8 cellular contexts compared by ENCODE assay signal in the genomic region with DNA sequence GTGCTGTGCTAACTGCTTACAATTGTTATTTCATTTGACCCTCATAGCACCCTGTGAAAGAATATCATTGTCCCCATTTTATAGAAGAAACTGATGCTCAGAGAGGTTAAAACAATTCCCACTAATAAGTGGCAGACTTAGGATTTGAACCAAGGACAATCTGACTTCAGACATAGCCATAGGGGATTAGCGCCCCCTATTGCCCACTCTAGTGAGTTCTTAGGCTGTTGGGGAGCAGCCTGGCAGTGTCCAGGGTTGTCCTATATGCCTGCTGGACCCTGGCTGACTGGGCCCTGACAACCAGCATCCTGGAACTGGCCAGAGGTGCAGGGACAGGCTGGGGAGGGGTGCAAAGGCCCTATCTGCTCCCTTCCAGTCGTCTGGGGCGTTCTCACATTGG. TPM values are rescaled to one million over a fixed set of nuclear protein-coding genes. Genes with fewer than 3 reads are reported as not detected.
A peak's percentile ranks its signal among the peaks of the same experiment; 100 is the strongest.
DNase-seq lines count a peak whose midpoint lies in the region; ATAC-seq, FAIRE-seq and TF ChIP-seq lines count a peak whose summit lies in the region.

No MANE protein-coding gene starts in this region.

- FAIRE-seq in D721Med (lab: Jason Lieb, UNC): no peak
- FAIRE-seq in keratinocyte (lab: Jason Lieb, UNC): no peak

- CTCF ChIA-PET in HEK293 (lab: Yijun Ruan, JAX): interaction anchor here (1.0 to 1.7 kb wide), 4 partner anchors 10 to 436 kb away, joined by 3 to 8 read pairs (median 4); no protein-coding TSS in a partner anchor

- no peak overlapping the region for H3K4me3 Mint-ChIP-seq in naive thymus-derived CD8-positive, alpha-beta T cell

- dilution Hi-C loops in keratinocyte (cut with MboI; ENCODE audit: extremely low pct_ligation_motif_present, low sequenced_read_pairs): no loop called here

- H3K36me3 ChIP-seq in HEK293 (ENCODE audit: control insufficient read depth in 2 of 2, insufficient read depth in 1 of 2, low read length in 2 of 2) (no peaks in the 10 kb centered on the region), keratinocyte (ENCODE audit: control insufficient read depth in 2 of 2, extremely low read depth in 1 of 2, insufficient read depth in 2 of 2, low read length in 2 of 2) (no peaks in the 10 kb centered on the region)

- H3K27me3 ChIP-seq in keratinocyte (ENCODE audit: control insufficient read depth, extremely low read depth, insufficient read depth, low read length): no peaks in the 10 kb centered on the region

- ATAC-seq in naive thymus-derived CD8-positive, alpha-beta T cell: no peak
- ATAC-seq in HG03565 (IDR thresholded peaks at IDR 0.05; ENCODE audit: unreplicated experiment): no peak

- no peak overlapping the region for H3K27ac ChIP-seq in HEK293 (ENCODE audit: extremely low read depth, low read depth, low read length)
- no peak overlapping the region for H3K27ac ChIP-seq in keratinocyte (ENCODE audit: control insufficient read depth, insufficient read depth, low read length)

- no peaks in the 10 kb centered on the region for H3K36me3 Mint-ChIP-seq in naive thymus-derived CD8-positive, alpha-beta T cell

- TF ChIP-seq CTCF in D721Med (IDR thresholded peaks at IDR 0.05; ENCODE audit: insufficient read depth, missing control alignments) (peak; percentile 49), HEK293 (tag by site-specific recombination; IDR thresholded peaks at IDR 0.05) (0 out of 2 replicates have a peak, but pooled peaks have one; percentile 9), keratinocyte (optimal IDR thresholded peaks at IDR 0.05 in 1 of 3, IDR thresholded peaks at IDR 0.05 in 1 of 3, conservative IDR thresholded peaks at IDR 0.05 in 1 of 3; ENCODE audit: extremely low read depth in 1 of 3, insufficient read depth in 2 of 3, low read length in 3 of 3) (peak; percentile 45 to 60 (median 48))

- no peaks in the 10 kb centered on the region for H3K9me3 Mint-ChIP-seq in naive thymus-derived CD8-positive, alpha-beta T cell

- H2AFZ ChIP-seq in keratinocyte (ENCODE audit: control insufficient read depth, low read length): no peak overlapping the region

- H4K20me1 ChIP-seq in keratinocyte (ENCODE audit: control insufficient read depth, extremely low read depth, insufficient read depth, low read length): no peaks in the 10 kb centered on the region

- H3K9me3 ChIP-seq in HEK293 (ENCODE audit: control insufficient read depth, insufficient read depth, low read depth, low read length): no peaks in the 10 kb centered on the region
- H3K9me3 ChIP-seq in keratinocyte (ENCODE audit: control insufficient read depth, low read depth, low read length): no peaks in the 10 kb centered on the region

- POLR2A ChIA-PET in HEK293 (lab: Yijun Ruan, JAX): no interaction called here
- POLR2A ChIA-PET in naive thymus-derived CD8-positive, alpha-beta T cell (lab: Charles Lee): no interaction called here

- DNase-seq in D721Med (ENCODE audit: insufficient read length, low spot score) (no peak), UCSD-AML1 (lab: John Stamatoyannopoulos, UW; ENCODE audit: unreplicated experiment) (peak; percentile 20), keratinocyte (ENCODE audit: low read depth, low spot score) (no peak), mesenteric fat pad (ENCODE audit: low spot score) (no peak), NCI-H146 treated with DMSO at 0.1 percent for 48 hours (lab: John Stamatoyannopoulos, UW; ENCODE audit: unreplicated experiment) (no peak)
- no peak for DNase-seq in naive thymus-derived CD8-positive, alpha-beta T cell

- H3K27ac Mint-ChIP-seq in naive thymus-derived CD8-positive, alpha-beta T cell: no peak overlapping the region

- H3K9me1 ChIP-seq in keratinocyte (ENCODE audit: control insufficient read depth, extremely low read depth, insufficient read depth, low read length): no peaks in the 10 kb centered on the region

- peaks cover 0 to 3% (median 0%) of the 10 kb centered on the region in 5 donors for H3K27me3 Mint-ChIP-seq in naive thymus-derived CD8-positive, alpha-beta T cell

- H3K4me3 ChIP-seq in HEK293 (ENCODE audit: low read depth, low read length): no peak overlapping the region
- H3K4me3 ChIP-seq in keratinocyte (ENCODE audit: control insufficient read depth in 2 of 3, extremely low read depth in 1 of 3, insufficient read depth in 2 of 3, low read depth in 1 of 3, low read length in 3 of 3): no peak overlapping the region

- no peak overlapping the region for H3K9ac ChIP-seq in keratinocyte (ENCODE audit: control insufficient read depth, extremely low read depth, insufficient read depth, low read length)

- no peak overlapping the region for H3K4me2 ChIP-seq in keratinocyte (ENCODE audit: control insufficient read depth, extremely low read depth, insufficient read depth, low read depth, low read length)

- H3K4me1 ChIP-seq in HEK293 (ENCODE audit: control insufficient read depth, insufficient read depth, low read length): no peaks in the 10 kb centered on the region
- H3K4me1 ChIP-seq in keratinocyte (ENCODE audit: control insufficient read depth, extremely low read depth, insufficient read depth, low read length): no peaks in the 10 kb centered on the region

- no peaks in the 10 kb centered on the region for H3K79me2 ChIP-seq in keratinocyte (ENCODE audit: control insufficient read depth, insufficient read depth, low read length)

- H3K4me1 Mint-ChIP-seq in naive thymus-derived CD8-positive, alpha-beta T cell: peaks cover 2 to 16% (median 9%) of the 10 kb centered on the region in 4 donors

TF ChIP-seq in HEK293, 187 proteins besides CTCF, POLR2A, EP300 and RAD21:
- TF ChIP-seq ZNF510 (tag by site-specific recombination; IDR thresholded peaks at IDR 0.05; ENCODE audit: insufficient replicate concordance) (no peak), ZNF362 (tag by site-specific recombination; IDR thresholded peaks at IDR 0.05) (no peak), ZNF654 (tag by site-specific recombination; IDR thresholded peaks at IDR 0.05; ENCODE audit: low read depth) (peak; percentile 50), ZNF792 (tag by site-specific recombination; IDR thresholded peaks at IDR 0.05) (no peak)

RNA-seq across cellular contexts. Expression of gene DPH3, which starts 15.4 kb away (rescaled TPM):
- 17.4 to 36.7 TPM (median 23.4 TPM) in 3 replicates for polyA plus RNA-seq in keratinocyte
- polyA plus RNA-seq in keratinocyte (2011; ENCODE audit: low read depth): 11.6 TPM
- 17.2 and 38.1 TPM in 2 replicates for polyA plus RNA-seq in keratinocyte (2011; cell fraction: cytosol; rRNA removed)
- polyA plus RNA-seq in keratinocyte (2011; cell fraction: nucleus; rRNA removed): 5.2 and 7.8 TPM in 2 replicates
- 26.0 and 33.8 TPM in 2 replicates for polyA plus RNA-seq in keratinocyte (2012; ENCODE audit: low replicate concordance)
- 6.3 to 13.6 TPM (median 12.1 TPM) in 3 replicates for polyA minus RNA-seq in keratinocyte
- 21.5 TPM for polyA minus RNA-seq in keratinocyte (2011; cell fraction: cytosol; rRNA and poly(A)+ RNA removed)
- polyA minus RNA-seq in keratinocyte (2011; cell fraction: nucleus; rRNA and poly(A)+ RNA removed): 2.8 and 4.3 TPM in 2 replicates
- 10 to 100 TPM; 16.6 to 17.2 TPM for total RNA-seq in naive thymus-derived CD8-positive, alpha-beta T cell
- polyA plus RNA-seq in naive thymus-derived CD8-positive, alpha-beta T cell: 10 to 100 TPM; 16.7 to 20.9 (median 18.6) TPM
- total RNA-seq in mesenteric fat pad: 40.3 TPM

RNA-seq across cellular contexts. Expression of gene OXNAD1, which starts 15.7 kb away (rescaled TPM):
- polyA plus RNA-seq in keratinocyte: 11.8 to 15.2 TPM (median 13.0 TPM) in 3 replicates
- 5.4 TPM for polyA plus RNA-seq in keratinocyte (2011; ENCODE audit: low read depth)
- 10.8 and 12.8 TPM in 2 replicates for polyA plus RNA-seq in keratinocyte (2011; cell fraction: cytosol; rRNA removed)
- 10.4 and 13.0 TPM in 2 replicates for polyA plus RNA-seq in keratinocyte (2011; cell fraction: nucleus; rRNA removed)
- 9.6 TPM in 2 replicates for polyA plus RNA-seq in keratinocyte (2012; ENCODE audit: low replicate concordance)
- polyA minus RNA-seq in keratinocyte: 7.9 to 16.0 TPM (median 13.3 TPM) in 3 replicates
- polyA minus RNA-seq in keratinocyte (2011; cell fraction: cytosol; rRNA and poly(A)+ RNA removed): 10.2 TPM
- polyA minus RNA-seq in keratinocyte (2011; cell fraction: nucleus; rRNA and poly(A)+ RNA removed): 6.4 and 11.9 TPM in 2 replicates
- total RNA-seq in naive thymus-derived CD8-positive, alpha-beta T cell: 100 to 1,000 TPM; 128 to 132 TPM
- polyA plus RNA-seq in naive thymus-derived CD8-positive, alpha-beta T cell: 100 to 1,000 TPM; 106 to 190 (median 168) TPM
- total RNA-seq in mesenteric fat pad: 14.3 TPM
